16 cellular contexts compared by ENCODE assay signal in the genomic region with DNA sequence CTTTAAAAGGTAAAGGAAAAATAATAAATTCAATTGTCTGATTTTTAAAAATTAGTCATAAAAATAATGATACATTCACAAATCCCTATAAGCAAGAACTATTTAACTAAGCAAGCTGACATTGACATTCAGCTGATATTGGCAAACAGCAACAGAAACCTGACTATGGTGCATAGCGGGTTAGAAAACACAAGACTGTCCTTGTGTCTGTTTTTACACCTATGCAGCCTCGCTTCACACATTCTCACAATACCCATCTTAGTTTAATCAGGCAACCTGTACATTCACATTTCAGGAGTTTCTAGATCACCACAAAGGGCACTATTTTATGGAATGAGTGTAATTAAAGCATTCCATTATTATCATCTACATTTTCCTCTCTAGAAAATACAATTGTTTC.
DNase-seq lines count a peak whose midpoint lies in the region; ATAC-seq, FAIRE-seq and TF ChIP-seq lines count a peak whose summit lies in the region.
"Had no signal": no experiment of that assay in that cellular context is flagged by ENCODE, and none has a peak within 500 bp of the region (broad histone marks: within the 10 kb centered on the region; RNA-seq: fewer than 3 reads in every experiment).

No MANE protein-coding gene starts in this region.

- peaks cover 29% of the 10 kb centered on the region for H3K4me1 Mint-ChIP-seq in MCF 10A (ENCODE audit: insufficient read depth, unreplicated experiment)
- no peaks in the 10 kb centered on the region for H3K4me1 Mint-ChIP-seq in activated CD4-positive, alpha-beta T cell treated with anti-CD3 and anti-CD28 coated beads for 36 hours
- H3K4me1 Mint-ChIP-seq: CD4-positive, alpha-beta memory T cell had no signal

- H3K4me2 ChIP-seq in OCI-LY3 (ENCODE audit: low read length) = peak overlapping the region; percentile 19; the same call in 1 of the 2 replicates
- H3K4me2 ChIP-seq in keratinocyte (ENCODE audit: control insufficient read depth, extremely low read depth, insufficient read depth, low read depth, low read length) = no peak overlapping the region

- H3K9me1 ChIP-seq in keratinocyte (ENCODE audit: control insufficient read depth, extremely low read depth, insufficient read depth, low read length) = no peaks in the 10 kb centered on the region

- H3K4me3 ChIP-seq in breast epithelium (no peak overlapping the region), OCI-LY3 (ENCODE audit: low read length) (no peak overlapping the region), keratinocyte (ENCODE audit: control insufficient read depth in 2 of 3, extremely low read depth in 1 of 3, insufficient read depth in 2 of 3, low read depth in 1 of 3, low read length in 3 of 3) (no peak overlapping the region)

- H3K27me3 ChIP-seq in breast epithelium = no peaks in the 10 kb centered on the region
- H3K27me3 ChIP-seq in OCI-LY3 (ENCODE audit: low read depth, low read length) = no peaks in the 10 kb centered on the region
- no peaks in the 10 kb centered on the region for H3K27me3 ChIP-seq in keratinocyte (ENCODE audit: control insufficient read depth, extremely low read depth, insufficient read depth, low read length)
- H3K27me3 ChIP-seq: BE2C had no signal

- H3K27me3 Mint-ChIP-seq in MCF 10A (ENCODE audit: insufficient read depth, unreplicated experiment) = no peaks in the 10 kb centered on the region
- H3K27me3 Mint-ChIP-seq in activated CD4-positive, alpha-beta T cell treated with anti-CD3 and anti-CD28 coated beads for 36 hours = no peaks in the 10 kb centered on the region
- H3K27me3 Mint-ChIP-seq: CD4-positive, alpha-beta memory T cell had no signal

- no peak for FAIRE-seq in keratinocyte (lab: Jason Lieb, UNC)
- FAIRE-seq: A204.1, D721Med, GM19239 had no signal

- dilution Hi-C loops in keratinocyte (cut with MboI; ENCODE audit: extremely low pct_ligation_motif_present, low sequenced_read_pairs) = no loop called here

- POLR2A ChIA-PET in MCF 10A (lab: Yijun Ruan, JAX) = interaction anchor here (0.6 to 3.0 kb wide), 3 partner anchors 14 to 1562 kb away, joined by 3 to 15 read pairs (median 6); no protein-coding TSS in a partner anchor
- POLR2A ChIA-PET in activated CD4-positive, alpha-beta T cell treated with anti-CD3 and anti-CD28 coated beads for 36 hours (lab: Charles Lee) = no interaction called here

- no peaks in the 10 kb centered on the region for H3K4me1 ChIP-seq in breast epithelium
- H3K4me1 ChIP-seq in OCI-LY3 (ENCODE audit: low read length) = 0 out of 2 replicates have a peak, but pooled peaks cover 2% of the 10 kb centered on the region
- H3K4me1 ChIP-seq in keratinocyte (ENCODE audit: control insufficient read depth, extremely low read depth, insufficient read depth, low read length) = peaks cover 3% of the 10 kb centered on the region
- H3K4me1 ChIP-seq: BE2C had no signal

- H3K4me3 Mint-ChIP-seq in MCF 10A (ENCODE audit: unreplicated experiment) = no peak overlapping the region
- no peak overlapping the region for H3K4me3 Mint-ChIP-seq in activated CD4-positive, alpha-beta T cell treated with anti-CD3 and anti-CD28 coated beads for 36 hours
- H3K4me3 Mint-ChIP-seq: CD4-positive, alpha-beta memory T cell had no signal

- intact Hi-C loops in MCF 10A (cut with micrococcal nuclease) = no loop called here
- intact Hi-C loops in breast epithelium (cut with DNase I; ENCODE audit: low total_unique reads) = no loop called here
- intact Hi-C loops in activated CD4-positive, alpha-beta T cell treated with anti-CD3 and anti-CD28 coated beads for 36 hours (cut with DNase I, micrococcal nuclease) = no loop called here

- H3K27ac ChIP-seq in breast epithelium (no peak overlapping the region), OCI-LY3 (ENCODE audit: low read length) (no peak overlapping the region), keratinocyte (ENCODE audit: control insufficient read depth, insufficient read depth, low read length) (no peak overlapping the region)
- H3K27ac ChIP-seq: C4-2B had no signal

- DNase-seq in MCF 10A (ENCODE audit: unreplicated experiment) = no peak
- DNase-seq in breast epithelium (ENCODE audit: low spot score in 2 of 2) = no peak
- DNase-seq in keratinocyte (ENCODE audit: low read depth, low spot score) = no peak
- no peak for DNase-seq in SHP77 (lab: John Stamatoyannopoulos, UW)
- DNase-seq in activated CD4-positive, alpha-beta T cell treated with anti-CD3 and anti-CD28 coated beads for 36 hours = no peak
- DNase-seq: BE2C; CD4-positive, alpha-beta memory T cell; GF-D8; HCEC 1CT; HFFc6 had no signal

- H3K9ac ChIP-seq in OCI-LY3 (ENCODE audit: low read length) = no peak overlapping the region
- no peak overlapping the region for H3K9ac ChIP-seq in keratinocyte (ENCODE audit: control insufficient read depth, extremely low read depth, insufficient read depth, low read length)

- H3K79me2 ChIP-seq in OCI-LY3 (ENCODE audit: low read length) (no peaks in the 10 kb centered on the region), keratinocyte (ENCODE audit: control insufficient read depth, insufficient read depth, low read length) (no peaks in the 10 kb centered on the region)

- CTCF ChIA-PET in MCF 10A (lab: Yijun Ruan, JAX) = interaction anchor here (0.7 to 3.8 kb wide), 3 partner anchors 20 to 64 kb away, joined by 3 to 31 read pairs (median 3); no protein-coding TSS in a partner anchor
- CTCF ChIA-PET in activated CD4-positive, alpha-beta T cell treated with anti-CD3 and anti-CD28 coated beads for 36 hours (lab: Charles Lee) = no interaction called here

- peak overlapping the region; percentile 88 for H3K27ac Mint-ChIP-seq in MCF 10A (ENCODE audit: low read depth, unreplicated experiment)
- no peak overlapping the region for H3K27ac Mint-ChIP-seq in activated CD4-positive, alpha-beta T cell treated with anti-CD3 and anti-CD28 coated beads for 36 hours
- H3K27ac Mint-ChIP-seq: CD4-positive, alpha-beta memory T cell; HFFc6 had no signal

- BruUV-seq in MCF 10A (replicated peaks; lab: Mats Ljungman, UMichigan) = no TSS peak

- TF ChIP-seq POLR2A in breast epithelium (IDR thresholded peaks at IDR 0.05) = no peak

- H2AFZ ChIP-seq in OCI-LY3 (ENCODE audit: low read depth, low read length) (no peak overlapping the region), keratinocyte (ENCODE audit: control insufficient read depth, low read length) (peak overlapping the region; percentile 9)

- H3K9me3 Mint-ChIP-seq in MCF 10A (ENCODE audit: unreplicated experiment) = no peaks in the 10 kb centered on the region
- peaks cover 7% of the 10 kb centered on the region for H3K9me3 Mint-ChIP-seq in activated CD4-positive, alpha-beta T cell treated with anti-CD3 and anti-CD28 coated beads for 36 hours (ENCODE audit: low read depth)
- H3K9me3 Mint-ChIP-seq: HFFc6 had no signal

- no peaks in the 10 kb centered on the region for H3K36me3 Mint-ChIP-seq in MCF 10A (ENCODE audit: insufficient read depth, unreplicated experiment)
- H3K36me3 Mint-ChIP-seq in activated CD4-positive, alpha-beta T cell treated with anti-CD3 and anti-CD28 coated beads for 36 hours (ENCODE audit: low read depth) = no peaks in the 10 kb centered on the region
- H3K36me3 Mint-ChIP-seq: CD4-positive, alpha-beta memory T cell had no signal

- TF ChIP-seq CTCF in MCF 10A (IDR thresholded peaks at IDR 0.05; ENCODE audit: unreplicated experiment) = no peak
- no peak for TF ChIP-seq CTCF in breast epithelium (IDR thresholded peaks at IDR 0.05)
- no peak for TF ChIP-seq CTCF in OCI-LY3 (IDR thresholded peaks at IDR 0.05; ENCODE audit: low read depth, low read length)
- no peak for TF ChIP-seq CTCF in keratinocyte (optimal IDR thresholded peaks at IDR 0.05 in 1 of 3, IDR thresholded peaks at IDR 0.05 in 1 of 3, conservative IDR thresholded peaks at IDR 0.05 in 1 of 3; ENCODE audit: extremely low read depth in 1 of 3, insufficient read depth in 2 of 3, low read length in 3 of 3)

- H3K36me3 ChIP-seq in breast epithelium (no peaks in the 10 kb centered on the region), OCI-LY3 (replicated peaks; ENCODE audit: low read depth, low read length) (no peaks in the 10 kb centered on the region), keratinocyte (ENCODE audit: control insufficient read depth in 2 of 2, extremely low read depth in 1 of 2, insufficient read depth in 2 of 2, low read length in 2 of 2) (no peaks in the 10 kb centered on the region)
- H3K36me3 ChIP-seq: BE2C had no signal

- H3K9me3 ChIP-seq in breast epithelium = no peaks in the 10 kb centered on the region
- no peaks in the 10 kb centered on the region for H3K9me3 ChIP-seq in OCI-LY3 (ENCODE audit: insufficient read depth, low read length)
- H3K9me3 ChIP-seq in keratinocyte (ENCODE audit: control insufficient read depth, low read depth, low read length) = no peaks in the 10 kb centered on the region
- H3K9me3 ChIP-seq: BE2C had no signal

- ATAC-seq in GM18873 (IDR thresholded peaks at IDR 0.05; ENCODE audit: low FRiP score, unreplicated experiment) = no peak
- no peak for ATAC-seq in activated CD4-positive, alpha-beta T cell treated with anti-CD3 and anti-CD28 coated beads for 36 hours

- H4K20me1 ChIP-seq in OCI-LY3 (ENCODE audit: insufficient read depth, low read length) = no peaks in the 10 kb centered on the region
- no peaks in the 10 kb centered on the region for H4K20me1 ChIP-seq in keratinocyte (ENCODE audit: control insufficient read depth, extremely low read depth, insufficient read depth, low read length)
